In the genomic region with DNA sequence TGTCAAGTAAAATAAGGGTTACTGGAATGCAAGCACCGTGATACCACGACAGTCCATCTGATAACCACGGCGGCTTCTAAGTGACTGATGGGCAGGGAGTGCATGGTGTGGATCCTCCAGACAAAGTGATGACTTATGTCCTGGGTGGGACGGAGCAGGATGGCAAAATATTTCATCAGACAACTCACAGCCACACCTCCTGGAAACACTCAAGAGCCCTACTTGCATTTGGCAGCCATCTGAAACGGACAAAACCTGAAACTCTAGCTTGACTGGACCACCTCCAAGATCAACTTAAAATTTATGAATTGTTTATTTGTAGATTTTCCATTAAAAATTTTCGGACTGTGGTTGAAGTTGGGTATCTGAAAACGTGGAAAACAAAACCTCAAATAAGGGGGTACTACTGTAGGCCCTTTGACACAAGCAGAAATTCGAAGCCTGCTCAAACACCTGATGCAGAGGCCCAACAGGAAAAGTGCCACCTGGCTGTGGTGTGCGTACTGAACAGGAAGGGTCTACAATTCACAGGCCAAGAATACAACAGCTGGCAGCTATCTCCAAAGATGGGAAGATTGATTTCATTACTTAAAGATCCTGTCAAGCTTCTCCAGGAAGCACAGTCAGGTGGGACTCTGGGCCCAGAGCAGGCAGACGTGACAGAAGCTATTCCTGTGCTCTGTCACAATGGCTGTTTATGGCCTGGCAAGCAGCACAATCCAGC, we compare ENCODE assay signal across 1 cellular context.
TF ChIP-seq lines count a peak whose summit lies in the region.

No MANE protein-coding gene starts in this region.

TF ChIP-seq in K562, 482 proteins besides CTCF, POLR2A, EP300 and RAD21 (continued from another document):
- TF ChIP-seq, protein P1, sequence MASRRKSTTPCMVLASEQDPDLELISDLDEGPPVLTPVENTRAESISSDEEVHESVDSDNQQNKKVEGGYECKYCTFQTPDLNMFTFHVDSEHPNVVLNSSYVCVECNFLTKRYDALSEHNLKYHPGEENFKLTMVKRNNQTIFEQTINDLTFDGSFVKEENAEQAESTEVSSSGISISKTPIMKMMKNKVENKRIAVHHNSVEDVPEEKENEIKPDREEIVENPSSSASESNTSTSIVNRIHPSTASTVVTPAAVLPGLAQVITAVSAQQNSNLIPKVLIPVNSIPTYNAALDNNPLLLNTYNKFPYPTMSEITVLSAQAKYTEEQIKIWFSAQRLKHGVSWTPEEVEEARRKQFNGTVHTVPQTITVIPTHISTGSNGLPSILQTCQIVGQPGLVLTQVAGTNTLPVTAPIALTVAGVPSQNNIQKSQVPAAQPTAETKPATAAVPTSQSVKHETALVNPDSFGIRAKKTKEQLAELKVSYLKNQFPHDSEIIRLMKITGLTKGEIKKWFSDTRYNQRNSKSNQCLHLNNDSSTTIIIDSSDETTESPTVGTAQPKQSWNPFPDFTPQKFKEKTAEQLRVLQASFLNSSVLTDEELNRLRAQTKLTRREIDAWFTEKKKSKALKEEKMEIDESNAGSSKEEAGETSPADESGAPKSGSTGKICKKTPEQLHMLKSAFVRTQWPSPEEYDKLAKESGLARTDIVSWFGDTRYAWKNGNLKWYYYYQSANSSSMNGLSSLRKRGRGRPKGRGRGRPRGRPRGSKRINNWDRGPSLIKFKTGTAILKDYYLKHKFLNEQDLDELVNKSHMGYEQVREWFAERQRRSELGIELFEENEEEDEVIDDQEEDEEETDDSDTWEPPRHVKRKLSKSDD (conservative IDR thresholded peaks at IDR 0.05; ENCODE audit: low read length), result no peak
- TF ChIP-seq HDAC6 (IDR thresholded peaks at IDR 0.05; ENCODE audit: low read depth, low read length), result no peak
- TF ChIP-seq PRPF4 (IDR thresholded peaks at IDR 0.05; ENCODE audit: insufficient read depth, low read depth, low read length, poor library complexity, severe bottlenecking), result no peak
- TF ChIP-seq, protein P2, sequence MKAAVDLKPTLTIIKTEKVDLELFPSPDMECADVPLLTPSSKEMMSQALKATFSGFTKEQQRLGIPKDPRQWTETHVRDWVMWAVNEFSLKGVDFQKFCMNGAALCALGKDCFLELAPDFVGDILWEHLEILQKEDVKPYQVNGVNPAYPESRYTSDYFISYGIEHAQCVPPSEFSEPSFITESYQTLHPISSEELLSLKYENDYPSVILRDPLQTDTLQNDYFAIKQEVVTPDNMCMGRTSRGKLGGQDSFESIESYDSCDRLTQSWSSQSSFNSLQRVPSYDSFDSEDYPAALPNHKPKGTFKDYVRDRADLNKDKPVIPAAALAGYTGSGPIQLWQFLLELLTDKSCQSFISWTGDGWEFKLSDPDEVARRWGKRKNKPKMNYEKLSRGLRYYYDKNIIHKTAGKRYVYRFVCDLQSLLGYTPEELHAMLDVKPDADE (conservative IDR thresholded peaks at IDR 0.05; ENCODE audit: control insufficient read depth, low read depth, low read length), result no peak
- TF ChIP-seq, protein P3, sequence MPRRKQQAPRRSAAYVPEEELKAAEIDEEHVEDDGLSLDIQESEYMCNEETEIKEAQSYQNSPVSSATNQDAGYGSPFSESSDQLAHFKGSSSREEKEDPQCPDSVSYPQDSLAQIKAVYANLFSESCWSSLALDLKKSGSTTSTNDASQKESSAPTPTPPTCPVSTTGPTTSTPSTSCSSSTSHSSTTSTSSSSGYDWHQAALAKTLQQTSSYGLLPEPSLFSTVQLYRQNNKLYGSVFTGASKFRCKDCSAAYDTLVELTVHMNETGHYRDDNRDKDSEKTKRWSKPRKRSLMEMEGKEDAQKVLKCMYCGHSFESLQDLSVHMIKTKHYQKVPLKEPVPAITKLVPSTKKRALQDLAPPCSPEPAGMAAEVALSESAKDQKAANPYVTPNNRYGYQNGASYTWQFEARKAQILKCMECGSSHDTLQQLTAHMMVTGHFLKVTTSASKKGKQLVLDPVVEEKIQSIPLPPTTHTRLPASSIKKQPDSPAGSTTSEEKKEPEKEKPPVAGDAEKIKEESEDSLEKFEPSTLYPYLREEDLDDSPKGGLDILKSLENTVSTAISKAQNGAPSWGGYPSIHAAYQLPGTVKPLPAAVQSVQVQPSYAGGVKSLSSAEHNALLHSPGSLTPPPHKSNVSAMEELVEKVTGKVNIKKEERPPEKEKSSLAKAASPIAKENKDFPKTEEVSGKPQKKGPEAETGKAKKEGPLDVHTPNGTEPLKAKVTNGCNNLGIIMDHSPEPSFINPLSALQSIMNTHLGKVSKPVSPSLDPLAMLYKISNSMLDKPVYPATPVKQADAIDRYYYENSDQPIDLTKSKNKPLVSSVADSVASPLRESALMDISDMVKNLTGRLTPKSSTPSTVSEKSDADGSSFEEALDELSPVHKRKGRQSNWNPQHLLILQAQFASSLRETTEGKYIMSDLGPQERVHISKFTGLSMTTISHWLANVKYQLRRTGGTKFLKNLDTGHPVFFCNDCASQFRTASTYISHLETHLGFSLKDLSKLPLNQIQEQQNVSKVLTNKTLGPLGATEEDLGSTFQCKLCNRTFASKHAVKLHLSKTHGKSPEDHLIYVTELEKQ (CRISPR knock-in tag; IDR thresholded peaks at IDR 0.05), result no peak
- no peak for TF ChIP-seq SMAD1 (IDR thresholded peaks at IDR 0.05; ENCODE audit: low read depth, low read length, partially characterized antibody)
- TF ChIP-seq GTF2A2 (tag; IDR thresholded peaks at IDR 0.05), result peak; percentile 56; the same call in 1 of the 2 replicates
- no peak for TF ChIP-seq MCM5 (IDR thresholded peaks at IDR 0.05; ENCODE audit: low read depth)
- no peak for TF ChIP-seq TGIF2 (CRISPR knock-in tag; IDR thresholded peaks at IDR 0.05)
- TF ChIP-seq RBM15 (IDR thresholded peaks at IDR 0.05; ENCODE audit: insufficient read depth, low read length), result no peak
- no peak for TF ChIP-seq PPARD (CRISPR knock-in tag; IDR thresholded peaks at IDR 0.05)
- TF ChIP-seq, protein P4, sequence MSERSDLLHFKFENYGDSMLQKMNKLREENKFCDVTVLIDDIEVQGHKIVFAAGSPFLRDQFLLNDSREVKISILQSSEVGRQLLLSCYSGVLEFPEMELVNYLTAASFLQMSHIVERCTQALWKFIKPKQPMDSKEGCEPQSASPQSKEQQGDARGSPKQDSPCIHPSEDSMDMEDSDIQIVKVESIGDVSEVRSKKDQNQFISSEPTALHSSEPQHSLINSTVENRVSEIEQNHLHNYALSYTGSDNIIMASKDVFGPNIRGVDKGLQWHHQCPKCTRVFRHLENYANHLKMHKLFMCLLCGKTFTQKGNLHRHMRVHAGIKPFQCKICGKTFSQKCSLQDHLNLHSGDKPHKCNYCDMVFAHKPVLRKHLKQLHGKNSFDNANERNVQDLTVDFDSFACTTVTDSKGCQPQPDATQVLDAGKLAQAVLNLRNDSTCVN (CRISPR knock-in tag; IDR thresholded peaks at IDR 0.05), result no peak
- no peak for TF ChIP-seq ZZZ3 (IDR thresholded peaks at IDR 0.05)
- peak; percentile 34; the same call in 1 of the 2 replicates for TF ChIP-seq HDAC2 (IDR thresholded peaks at IDR 0.05)
- TF ChIP-seq, protein P5, sequence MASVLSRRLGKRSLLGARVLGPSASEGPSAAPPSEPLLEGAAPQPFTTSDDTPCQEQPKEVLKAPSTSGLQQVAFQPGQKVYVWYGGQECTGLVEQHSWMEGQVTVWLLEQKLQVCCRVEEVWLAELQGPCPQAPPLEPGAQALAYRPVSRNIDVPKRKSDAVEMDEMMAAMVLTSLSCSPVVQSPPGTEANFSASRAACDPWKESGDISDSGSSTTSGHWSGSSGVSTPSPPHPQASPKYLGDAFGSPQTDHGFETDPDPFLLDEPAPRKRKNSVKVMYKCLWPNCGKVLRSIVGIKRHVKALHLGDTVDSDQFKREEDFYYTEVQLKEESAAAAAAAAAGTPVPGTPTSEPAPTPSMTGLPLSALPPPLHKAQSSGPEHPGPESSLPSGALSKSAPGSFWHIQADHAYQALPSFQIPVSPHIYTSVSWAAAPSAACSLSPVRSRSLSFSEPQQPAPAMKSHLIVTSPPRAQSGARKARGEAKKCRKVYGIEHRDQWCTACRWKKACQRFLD (CRISPR knock-in tag; IDR thresholded peaks at IDR 0.05), result peak; percentile 64; the same call in 1 of the 2 replicates
- TF ChIP-seq, protein P6, sequence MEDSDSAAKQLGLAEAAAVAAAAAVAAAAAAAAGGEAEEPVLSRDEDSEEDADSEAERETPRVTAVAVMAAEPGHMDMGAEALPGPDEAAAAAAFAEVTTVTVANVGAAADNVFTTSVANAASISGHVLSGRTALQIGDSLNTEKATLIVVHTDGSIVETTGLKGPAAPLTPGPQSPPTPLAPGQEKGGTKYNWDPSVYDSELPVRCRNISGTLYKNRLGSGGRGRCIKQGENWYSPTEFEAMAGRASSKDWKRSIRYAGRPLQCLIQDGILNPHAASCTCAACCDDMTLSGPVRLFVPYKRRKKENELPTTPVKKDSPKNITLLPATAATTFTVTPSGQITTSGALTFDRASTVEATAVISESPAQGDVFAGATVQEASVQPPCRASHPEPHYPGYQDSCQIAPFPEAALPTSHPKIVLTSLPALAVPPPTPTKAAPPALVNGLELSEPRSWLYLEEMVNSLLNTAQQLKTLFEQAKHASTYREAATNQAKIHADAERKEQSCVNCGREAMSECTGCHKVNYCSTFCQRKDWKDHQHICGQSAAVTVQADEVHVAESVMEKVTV (CRISPR knock-in tag; IDR thresholded peaks at IDR 0.05), result 0 out of 2 replicates have a peak, but pooled peaks have one; percentile 34
- no peak for TF ChIP-seq RBM34 (IDR thresholded peaks at IDR 0.05; ENCODE audit: borderline replicate concordance, insufficient read depth, low read length)
- no peak for TF ChIP-seq HLTF (IDR thresholded peaks at IDR 0.05)
- TF ChIP-seq ESRRA (IDR thresholded peaks at IDR 0.05; ENCODE audit: borderline replicate concordance, low read depth), result no peak
- TF ChIP-seq L3MBTL2 (IDR thresholded peaks at IDR 0.05), result peak; percentile 95
- no peak for TF ChIP-seq ZNF785 (CRISPR knock-in tag; IDR thresholded peaks at IDR 0.05)
- TF ChIP-seq PHB (CRISPR knock-in tag; IDR thresholded peaks at IDR 0.05), result no peak
- TF ChIP-seq CBX3 (IDR thresholded peaks at IDR 0.05; ENCODE audit: borderline replicate concordance in 1 of 2, low read length in 2 of 2), result no peak
- no peak for TF ChIP-seq PHF21A (IDR thresholded peaks at IDR 0.05; ENCODE audit: borderline replicate concordance, low read depth)
- TF ChIP-seq, protein P7, sequence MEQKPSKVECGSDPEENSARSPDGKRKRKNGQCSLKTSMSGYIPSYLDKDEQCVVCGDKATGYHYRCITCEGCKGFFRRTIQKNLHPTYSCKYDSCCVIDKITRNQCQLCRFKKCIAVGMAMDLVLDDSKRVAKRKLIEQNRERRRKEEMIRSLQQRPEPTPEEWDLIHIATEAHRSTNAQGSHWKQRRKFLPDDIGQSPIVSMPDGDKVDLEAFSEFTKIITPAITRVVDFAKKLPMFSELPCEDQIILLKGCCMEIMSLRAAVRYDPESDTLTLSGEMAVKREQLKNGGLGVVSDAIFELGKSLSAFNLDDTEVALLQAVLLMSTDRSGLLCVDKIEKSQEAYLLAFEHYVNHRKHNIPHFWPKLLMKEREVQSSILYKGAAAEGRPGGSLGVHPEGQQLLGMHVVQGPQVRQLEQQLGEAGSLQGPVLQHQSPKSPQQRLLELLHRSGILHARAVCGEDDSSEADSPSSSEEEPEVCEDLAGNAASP (IDR thresholded peaks at IDR 0.05), result no peak
- TF ChIP-seq, protein P8, sequence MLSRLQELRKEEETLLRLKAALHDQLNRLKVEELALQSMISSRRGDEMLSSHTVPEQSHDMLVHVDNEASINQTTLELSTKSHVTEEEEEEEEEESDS (CRISPR knock-in tag; IDR thresholded peaks at IDR 0.05), result no peak
- TF ChIP-seq, protein P9, sequence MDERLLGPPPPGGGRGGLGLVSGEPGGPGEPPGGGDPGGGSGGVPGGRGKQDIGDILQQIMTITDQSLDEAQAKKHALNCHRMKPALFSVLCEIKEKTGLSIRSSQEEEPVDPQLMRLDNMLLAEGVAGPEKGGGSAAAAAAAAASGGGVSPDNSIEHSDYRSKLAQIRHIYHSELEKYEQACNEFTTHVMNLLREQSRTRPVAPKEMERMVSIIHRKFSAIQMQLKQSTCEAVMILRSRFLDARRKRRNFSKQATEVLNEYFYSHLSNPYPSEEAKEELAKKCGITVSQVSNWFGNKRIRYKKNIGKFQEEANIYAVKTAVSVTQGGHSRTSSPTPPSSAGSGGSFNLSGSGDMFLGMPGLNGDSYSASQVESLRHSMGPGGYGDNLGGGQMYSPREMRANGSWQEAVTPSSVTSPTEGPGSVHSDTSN (CRISPR knock-in tag; IDR thresholded peaks at IDR 0.05; ENCODE audit: low read depth), result no peak
- TF ChIP-seq, protein P9 (tag; conservative IDR thresholded peaks at IDR 0.05; ENCODE audit: low read depth), result peak; percentile 85
